Comparison of ENCODE assay signal across 9 cellular contexts in the genomic region with DNA sequence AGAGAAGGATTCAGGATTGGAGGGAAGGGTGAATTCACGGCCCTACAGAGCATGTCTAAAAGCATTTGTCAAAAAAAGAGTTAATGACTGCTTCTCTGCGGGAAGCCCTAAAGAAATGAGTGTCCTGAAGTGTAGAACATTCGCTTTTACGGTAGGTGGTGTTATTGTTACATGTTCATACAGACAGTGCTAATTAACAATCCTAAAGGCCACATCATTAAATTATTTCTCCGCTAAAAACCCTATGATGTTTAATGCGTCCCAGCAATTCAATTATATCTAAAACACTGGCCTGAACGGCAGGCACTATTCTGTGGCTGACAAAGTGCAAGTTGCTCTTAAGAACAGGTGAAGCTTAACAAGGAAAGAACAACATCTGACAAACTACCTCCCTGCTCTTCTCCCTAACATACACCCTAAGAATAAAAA.
DNase-seq lines count a peak whose midpoint lies in the region; ATAC-seq, FAIRE-seq and TF ChIP-seq lines count a peak whose summit lies in the region.
"Had no signal": no experiment of that assay in that cellular context is flagged by ENCODE, and none has a peak within 500 bp of the region (broad histone marks: within the 10 kb centered on the region; RNA-seq: fewer than 3 reads in every experiment).

No MANE protein-coding gene starts in this region.

- H4K20me1 ChIP-seq in mammary epithelial cell (ENCODE audit: insufficient read depth, low read length), result no peaks in the 10 kb centered on the region
- H4K20me1 ChIP-seq in HepG2 (ENCODE audit: insufficient read depth, low read length), result no peaks in the 10 kb centered on the region

- H3K36me3 ChIP-seq in A673 (ENCODE audit: insufficient read depth, low read length, poor library complexity, severe bottlenecking) (no peaks in the 10 kb centered on the region), mammary epithelial cell (ENCODE audit: insufficient read depth, low read length) (no peaks in the 10 kb centered on the region), HepG2 (replicated peaks in 1 of 2; ENCODE audit: control insufficient read depth in 1 of 2, insufficient read depth in 2 of 2, low read length in 2 of 2) (no peaks in the 10 kb centered on the region)
- H3K36me3 ChIP-seq: SJSA1 had no signal

- peak; percentile 76 for DNase-seq in A673 (ENCODE audit: low spot score)
- peak; percentile 19 for DNase-seq in NCI-H1436 treated with DMSO at 0.1 percent for 48 hours (lab: John Stamatoyannopoulos, UW)
- DNase-seq in mammary epithelial cell, result peak; percentile 46
- peak; percentile 24 for DNase-seq in HepG2 (ENCODE audit: low spot score)
- no peak for DNase-seq in central memory CD4-positive, alpha-beta T cell
- DNase-seq in activated gamma-delta T cell (lab: John Stamatoyannopoulos, UW), result no peak

- CTCF ChIA-PET in A673 (lab: Charles Lee), result interaction anchor here (1.4 kb wide), 1 partner anchor 618 kb away, joined by 6 read pairs; no protein-coding TSS in a partner anchor
- CTCF ChIA-PET in mammary epithelial cell (lab: Charles Lee; ENCODE audit: low non-redundant PET), result no interaction called here
- CTCF ChIA-PET in HepG2 (lab: Yijun Ruan, JAX; ENCODE audit: low intra/inter-chr PET ratio, low total read pairs), result interaction anchor here (0.7 kb wide), 1 partner anchor 484 kb away, joined by 3 read pairs; no protein-coding TSS in a partner anchor

- H3K4me1 ChIP-seq in A673 (ENCODE audit: insufficient read depth, low read length, poor library complexity, severe bottlenecking) (peaks cover 8% of the 10 kb centered on the region), mammary epithelial cell (ENCODE audit: insufficient read depth, low read length) (peaks cover 33% of the 10 kb centered on the region), HepG2 (ENCODE audit: insufficient read depth, low read length) (peaks cover 32% of the 10 kb centered on the region)
- H3K4me1 ChIP-seq: SJSA1 had no signal

- peak; percentile 70 for ATAC-seq in HepG2
- ATAC-seq in HG03565 (IDR thresholded peaks at IDR 0.05; ENCODE audit: unreplicated experiment), result no peak
- no peak for ATAC-seq in HG03457 (IDR thresholded peaks at IDR 0.05; ENCODE audit: unreplicated experiment)

- no peak overlapping the region for H3K4me3 ChIP-seq in A673 (ENCODE audit: low read depth, low read length, poor library complexity, severe bottlenecking)
- H3K4me3 ChIP-seq in mammary epithelial cell (replicated peaks in 1 of 3; ENCODE audit: insufficient read depth in 1 of 3, low read depth in 2 of 3, low read length in 3 of 3), result no peak overlapping the region
- no peak overlapping the region for H3K4me3 ChIP-seq in HepG2 (replicated peaks in 1 of 3; ENCODE audit: insufficient read depth in 1 of 3, low read depth in 2 of 3, low read length in 3 of 3)
- H3K4me3 ChIP-seq: SJSA1 had no signal

- H3K27ac ChIP-seq in A673 (ENCODE audit: low read depth, low read length, poor library complexity, severe bottlenecking), result no peak overlapping the region
- H3K27ac ChIP-seq in mammary epithelial cell (ENCODE audit: insufficient read depth, low read depth, low read length), result no peak overlapping the region
- no peak overlapping the region for H3K27ac ChIP-seq in HepG2 (ENCODE audit: extremely low read length, insufficient read depth, low read length)
- H3K27ac ChIP-seq: SJSA1 had no signal

- no peaks in the 10 kb centered on the region for H3K79me2 ChIP-seq in mammary epithelial cell (ENCODE audit: insufficient read depth, low read length)
- H3K79me2 ChIP-seq in HepG2 (ENCODE audit: insufficient read depth, low read length), result no peaks in the 10 kb centered on the region

- WGBS in mammary epithelial cell (ENCODE audit: low coverage, missing lambda C conversion rate), result 2% methylated on average over 7 of the region's 7 CpGs
- under 1% methylated on average over 7 of the region's 7 CpGs for WGBS in HepG2 (ENCODE audit: low lambda C conversion rate)

- TF ChIP-seq EP300 in HepG2 (IDR thresholded peaks at IDR 0.05; ENCODE audit: low read depth in 2 of 2, low read length in 2 of 2) (no peak), HepG2 (CRISPR knock-in tag; IDR thresholded peaks at IDR 0.05; ENCODE audit: borderline replicate concordance) (no peak)

- peak; percentile 69 for TF ChIP-seq CTCF in A673 (conservative IDR thresholded peaks at IDR 0.05; ENCODE audit: low read depth, low read length)
- peak; percentile 47 to 52 for TF ChIP-seq CTCF in mammary epithelial cell (conservative IDR thresholded peaks at IDR 0.05 in 1 of 2, IDR thresholded peaks at IDR 0.05 in 1 of 2; ENCODE audit: extremely low read depth in 1 of 2, insufficient read depth in 1 of 2, low read depth in 1 of 2, low read length in 2 of 2)
- peak; percentile 58 for TF ChIP-seq CTCF in HepG2 (CRISPR knock-in tag; IDR thresholded peaks at IDR 0.05)

- TF ChIP-seq RAD21 in HepG2 (CRISPR knock-in tag; IDR thresholded peaks at IDR 0.05), result peak; percentile 56

- peak; percentile 82 for FAIRE-seq in HepG2 (lab: Jason Lieb, UNC)

- TF ChIP-seq POLR2A in HepG2 (IDR thresholded peaks at IDR 0.05; ENCODE audit: insufficient read depth in 1 of 2, low read depth in 2 of 2, low read length in 2 of 2), result no peak

- dilution Hi-C loops in mammary epithelial cell (cut with HindIII; ENCODE audit: low sequenced_read_pairs), result no loop called here

- intact Hi-C loops in A673 (cut with micrococcal nuclease; ENCODE audit: unreplicated experiment) (loop anchor here (5.0 to 10.0 kb wide), 3 partner anchors 365 to 882 kb away; no protein-coding TSS in a partner anchor), mammary epithelial cell (cut with micrococcal nuclease) (loop anchor here (1.0 to 10.0 kb wide), 8 partner anchors 73 to 1162 kb away; no protein-coding TSS in a partner anchor), HepG2 (cut with micrococcal nuclease; ENCODE audit: unreplicated experiment) (loop anchor here (2.0 to 10.0 kb wide), 3 partner anchors 175 to 882 kb away; no protein-coding TSS in a partner anchor)

- H3K4me2 ChIP-seq in mammary epithelial cell (ENCODE audit: insufficient read depth, low read depth, low read length) (no peak overlapping the region), HepG2 (ENCODE audit: low read depth, low read length) (peak overlapping the region; percentile 28)

- H2AFZ ChIP-seq in mammary epithelial cell (ENCODE audit: low read depth, low read length) (peak overlapping the region; percentile 6), HepG2 (ENCODE audit: low read length) (no peak overlapping the region)

- no peaks in the 10 kb centered on the region for H3K27me3 ChIP-seq in A673 (replicated peaks; ENCODE audit: insufficient read depth, low read depth, low read length, poor library complexity)
- no peaks in the 10 kb centered on the region for H3K27me3 ChIP-seq in mammary epithelial cell (ENCODE audit: insufficient read depth, low read length)
- H3K27me3 ChIP-seq in HepG2 (ENCODE audit: control insufficient read depth in 1 of 2, insufficient read depth in 2 of 2, low read length in 2 of 2), result peaks cover 1 to 4% of the 10 kb centered on the region in 2 experiments; a peak in 1 of 5 replicates
- H3K27me3 ChIP-seq: SJSA1 had no signal

- no TSS peak for BruUV-seq in A673 (replicated peaks; lab: Mats Ljungman, UMichigan)
- no TSS peak for BruUV-seq in mammary epithelial cell (replicated peaks; lab: Mats Ljungman, UMichigan)
- BruUV-seq in HepG2 (replicated peaks; lab: Mats Ljungman, UMichigan), result no TSS peak

- POLR2A ChIA-PET in A673 (lab: Charles Lee; ENCODE audit: low non-redundant PET) (no interaction called here), HepG2 (lab: Yijun Ruan, JAX) (no interaction called here)

- H3K9ac ChIP-seq in mammary epithelial cell (ENCODE audit: insufficient read depth, low read length) (no peak overlapping the region), HepG2 (ENCODE audit: insufficient read depth, low read depth, low read length) (no peak overlapping the region)

- H3K9me3 ChIP-seq in A673 (ENCODE audit: low read depth, low read length, poor library complexity, severe bottlenecking) (peaks cover 9% of the 10 kb centered on the region), mammary epithelial cell (replicated peaks; ENCODE audit: insufficient read depth, low read length) (peaks cover 5% of the 10 kb centered on the region), HepG2 (ENCODE audit: low read length) (peaks cover 17% of the 10 kb centered on the region)

- in situ Hi-C loops in mammary epithelial cell (cut with MboI; ENCODE audit: low sequenced_read_pairs in 2 of 2) (loop anchor here (10.0 kb wide), 2 partner anchors 75 to 485 kb away; no protein-coding TSS in a partner anchor), HepG2 (cut with HindIII; ENCODE audit: extremely low pct_ligation_motif_present, low pct_unique_long_range_greater_than_20kb) (loop anchor here (10.0 kb wide), 3 partner anchors 485 to 885 kb away; no protein-coding TSS in a partner anchor)

TF ChIP-seq in HepG2, 621 proteins besides CTCF, POLR2A, EP300 and RAD21:
- TF ChIP-seq GFI1 (CRISPR knock-in tag; IDR thresholded peaks at IDR 0.05; ENCODE audit: borderline replicate concordance) (no peak), ZNF598 (CRISPR knock-in tag; IDR thresholded peaks at IDR 0.05; ENCODE audit: borderline replicate concordance) (no peak), ZNF20 (CRISPR knock-in tag; IDR thresholded peaks at IDR 0.05) (no peak), ZNF652 (CRISPR knock-in tag; IDR thresholded peaks at IDR 0.05; ENCODE audit: borderline replicate concordance, low read depth) (peak; percentile 87), STAG1 (CRISPR knock-in tag; IDR thresholded peaks at IDR 0.05) (peak; percentile 79), YEATS4 (CRISPR knock-in tag; IDR thresholded peaks at IDR 0.05; ENCODE audit: borderline replicate concordance) (no peak), MIXL1 (CRISPR knock-in tag; IDR thresholded peaks at IDR 0.05) (peak; percentile 23; the same call in 1 of the 2 replicates)

Comparison
In these comparisons a context has a peak if more than half of its experiments do, and no peak if none do; other contexts are left out.
1. DNase-seq: peak in A673 (single experiment), NCI-H1436 treated with DMSO at 0.1 percent for 48 hours (single experiment), mammary epithelial cell (single experiment) and HepG2 (single experiment); none in central memory CD4-positive, alpha-beta T cell (single experiment) and activated gamma-delta T cell (single experiment).
2. Peak in every context shown above with its lines, with median percentiles within 50 percentile points of each other: CTCF ChIP-seq.